In the genomic region with DNA sequence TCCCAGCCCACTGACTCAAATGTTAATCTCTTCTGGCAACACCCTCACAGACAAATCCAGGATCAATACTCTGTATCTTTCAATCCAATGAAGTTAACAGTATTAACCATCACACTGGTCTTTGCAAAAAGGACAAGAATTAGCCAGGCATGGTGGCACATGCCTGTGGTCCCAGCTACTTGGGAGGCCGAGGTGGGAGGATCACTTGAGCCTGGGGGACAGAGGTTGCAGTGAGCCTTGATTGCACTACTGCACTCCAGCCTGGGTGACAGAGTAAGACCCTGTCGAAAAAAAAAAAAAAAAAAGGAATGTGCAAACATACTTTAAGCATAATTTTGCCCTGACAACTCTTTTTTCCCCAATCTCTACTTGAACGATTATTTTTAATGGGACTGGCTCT, we compare ENCODE assay signal across 1 cellular context.
TF ChIP-seq lines count a peak whose summit lies in the region.

No MANE protein-coding gene starts in this region.

TF ChIP-seq in IMR-90, 13 proteins besides CTCF, POLR2A, EP300 and RAD21:
- TF ChIP-seq MAZ (IDR thresholded peaks at IDR 0.05; ENCODE audit: borderline replicate concordance, low read depth, low read length) (no peak), CHD1 (IDR thresholded peaks at IDR 0.05; ENCODE audit: low read depth, low read length) (no peak), CEBPB (IDR thresholded peaks at IDR 0.05; ENCODE audit: low read depth, low read length) (no peak), MAFK (IDR thresholded peaks at IDR 0.05; ENCODE audit: low read depth, low read length) (no peak), MXI1 (IDR thresholded peaks at IDR 0.05; ENCODE audit: borderline replicate concordance, low read depth, low read length) (no peak), RCOR1 (IDR thresholded peaks at IDR 0.05; ENCODE audit: insufficient replicate concordance, low read length) (no peak), FOS (IDR thresholded peaks at IDR 0.05; ENCODE audit: low read depth, low read length) (no peak), BHLHE40 (IDR thresholded peaks at IDR 0.05; ENCODE audit: low read depth, low read length) (no peak), SMC3 (IDR thresholded peaks at IDR 0.05; ENCODE audit: low read depth, low read length) (no peak), RFX5 (IDR thresholded peaks at IDR 0.05; ENCODE audit: low read depth, low read length) (no peak), NFE2L2 (IDR thresholded peaks at IDR 0.05; ENCODE audit: low read depth, low read length) (no peak)
- TF ChIP-seq, protein P1, sequence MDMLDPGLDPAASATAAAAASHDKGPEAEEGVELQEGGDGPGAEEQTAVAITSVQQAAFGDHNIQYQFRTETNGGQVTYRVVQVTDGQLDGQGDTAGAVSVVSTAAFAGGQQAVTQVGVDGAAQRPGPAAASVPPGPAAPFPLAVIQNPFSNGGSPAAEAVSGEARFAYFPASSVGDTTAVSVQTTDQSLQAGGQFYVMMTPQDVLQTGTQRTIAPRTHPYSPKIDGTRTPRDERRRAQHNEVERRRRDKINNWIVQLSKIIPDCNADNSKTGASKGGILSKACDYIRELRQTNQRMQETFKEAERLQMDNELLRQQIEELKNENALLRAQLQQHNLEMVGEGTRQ (IDR thresholded peaks at IDR 0.05; ENCODE audit: low read depth, low read length), result no peak
TF ChIP-seq in IMR-90: peak in this region for 0.
